20 cellular contexts compared by ENCODE assay signal in the genomic region with DNA sequence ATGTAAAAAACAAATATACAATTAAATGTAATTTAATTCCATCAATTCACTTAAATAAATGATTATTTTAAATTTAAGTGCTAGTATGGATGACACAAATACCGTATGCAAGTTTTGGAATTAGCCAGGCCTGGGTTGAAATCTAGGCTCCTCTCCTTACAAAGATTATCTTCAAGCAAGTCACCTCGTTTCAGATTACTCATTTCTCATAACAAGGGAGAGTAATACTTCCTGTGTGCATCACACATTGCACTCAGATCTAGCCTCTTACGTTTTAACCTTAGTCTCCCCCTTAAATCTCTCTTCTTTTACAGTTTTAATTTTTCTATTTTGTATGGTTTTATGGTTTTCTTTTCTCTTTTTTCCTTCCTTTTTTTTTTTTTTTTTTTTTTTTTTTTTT.
DNase-seq lines count a peak whose midpoint lies in the region; ATAC-seq and TF ChIP-seq lines count a peak whose summit lies in the region.
"Had no signal": no experiment of that assay in that cellular context is flagged by ENCODE, and none has a peak within 500 bp of the region (broad histone marks: within the 10 kb centered on the region; RNA-seq: fewer than 3 reads in every experiment).

No MANE protein-coding gene starts in this region.

- H3K27ac ChIP-seq in RWPE2 (ENCODE audit: poor library complexity, severe bottlenecking) = no peak overlapping the region
- H3K27ac ChIP-seq: C4-2B, KMS-11, Peyer's patch, SK-N-MC had no signal

- no peaks in the 10 kb centered on the region for H3K36me3 Mint-ChIP-seq in stimulated activated effector memory CD8-positive, alpha-beta T cell treated with anti-CD3 and anti-CD28 coated beads, Interleukin-12 subunit alpha, Interleukin-12 subunit beta, amount 100 ng/mL, for 72 hours

- no peaks in the 10 kb centered on the region for H3K27me3 ChIP-seq in RWPE2 (ENCODE audit: insufficient read depth, poor library complexity, severe bottlenecking)
- H3K27me3 ChIP-seq: Peyer's patch had no signal

- H3K36me3 ChIP-seq in RWPE2 (ENCODE audit: low read depth) = no peaks in the 10 kb centered on the region
- H3K36me3 ChIP-seq: Peyer's patch had no signal

- H3K9me3 ChIP-seq in RWPE2 (ENCODE audit: severe bottlenecking) = no peaks in the 10 kb centered on the region
- H3K9me3 ChIP-seq: Peyer's patch had no signal

- no peak overlapping the region for H3K27ac Mint-ChIP-seq in stimulated activated effector memory CD8-positive, alpha-beta T cell treated with anti-CD3 and anti-CD28 coated beads, Interleukin-12 subunit alpha, Interleukin-12 subunit beta, amount 100 ng/mL, for 72 hours

- ATAC-seq in HG02852 (IDR thresholded peaks at IDR 0.05; ENCODE audit: unreplicated experiment) = peak; percentile 61
- peak; percentile 55; the same call in 2 of the 3 replicates for ATAC-seq in RWPE2 (ENCODE audit: low read depth)
- ATAC-seq in stimulated activated effector memory CD8-positive, alpha-beta T cell treated with anti-CD3 and anti-CD28 coated beads, Interleukin-12 subunit alpha, Interleukin-12 subunit beta, amount 100 ng/mL, for 72 hours = peak; percentile 36

- H3K4me3 ChIP-seq in RWPE2 (ENCODE audit: severe bottlenecking) = no peak overlapping the region
- H3K4me3 ChIP-seq in epithelial cell of esophagus (ENCODE audit: low read length) = no peak overlapping the region
- H3K4me3 ChIP-seq: Peyer's patch, SK-N-MC had no signal

- DNase-seq in RWPE2 (ENCODE audit: low spot score) (no peak), epithelial cell of esophagus (ENCODE audit: low read depth) (peak; percentile 17), NCI-H1694 (lab: John Stamatoyannopoulos, UW) (no peak), NCI-H1436 (lab: John Stamatoyannopoulos, UW) (no peak)
- DNase-seq in stimulated activated effector memory CD8-positive, alpha-beta T cell treated with anti-CD3 and anti-CD28 coated beads, Interleukin-12 subunit alpha, Interleukin-12 subunit beta, amount 100 ng/mL, for 72 hours (ENCODE audit: low spot score in 2 of 2) = no peak
- no peak for DNase-seq in effector CD8-positive, alpha-beta T cell (lab: John Stamatoyannopoulos, UW)
- DNase-seq in central memory CD4-positive, alpha-beta T cell = no peak
- DNase-seq: AML-193, DMS79 treated with DMSO at 0.1 percent for 48 hours, HCEC 1CT, MV-4-11, NCI-H1417, NCI-H2029, NCI-H446, Peyer's patch, SHP77 had no signal

- TF ChIP-seq CTCF in RWPE2 (IDR thresholded peaks at IDR 0.05; ENCODE audit: poor library complexity, severe bottlenecking) (no peak), epithelial cell of esophagus (IDR thresholded peaks at IDR 0.05; ENCODE audit: insufficient read depth, low read depth, low read length, missing control alignments) (no peak)

- no peaks in the 10 kb centered on the region for H3K4me1 Mint-ChIP-seq in stimulated activated effector memory CD8-positive, alpha-beta T cell treated with anti-CD3 and anti-CD28 coated beads, Interleukin-12 subunit alpha, Interleukin-12 subunit beta, amount 100 ng/mL, for 72 hours

- H3K4me3 Mint-ChIP-seq in stimulated activated effector memory CD8-positive, alpha-beta T cell treated with anti-CD3 and anti-CD28 coated beads, Interleukin-12 subunit alpha, Interleukin-12 subunit beta, amount 100 ng/mL, for 72 hours = no peak overlapping the region

- H3K4me1 ChIP-seq in RWPE2 (ENCODE audit: insufficient read depth, poor library complexity, severe bottlenecking) = peaks cover 6% of the 10 kb centered on the region
- H3K4me1 ChIP-seq: Peyer's patch had no signal

- peaks cover 9% of the 10 kb centered on the region for H3K9me3 Mint-ChIP-seq in stimulated activated effector memory CD8-positive, alpha-beta T cell treated with anti-CD3 and anti-CD28 coated beads, Interleukin-12 subunit alpha, Interleukin-12 subunit beta, amount 100 ng/mL, for 72 hours
